ENCODE assay signal across 9 cellular contexts in the genomic region with DNA sequence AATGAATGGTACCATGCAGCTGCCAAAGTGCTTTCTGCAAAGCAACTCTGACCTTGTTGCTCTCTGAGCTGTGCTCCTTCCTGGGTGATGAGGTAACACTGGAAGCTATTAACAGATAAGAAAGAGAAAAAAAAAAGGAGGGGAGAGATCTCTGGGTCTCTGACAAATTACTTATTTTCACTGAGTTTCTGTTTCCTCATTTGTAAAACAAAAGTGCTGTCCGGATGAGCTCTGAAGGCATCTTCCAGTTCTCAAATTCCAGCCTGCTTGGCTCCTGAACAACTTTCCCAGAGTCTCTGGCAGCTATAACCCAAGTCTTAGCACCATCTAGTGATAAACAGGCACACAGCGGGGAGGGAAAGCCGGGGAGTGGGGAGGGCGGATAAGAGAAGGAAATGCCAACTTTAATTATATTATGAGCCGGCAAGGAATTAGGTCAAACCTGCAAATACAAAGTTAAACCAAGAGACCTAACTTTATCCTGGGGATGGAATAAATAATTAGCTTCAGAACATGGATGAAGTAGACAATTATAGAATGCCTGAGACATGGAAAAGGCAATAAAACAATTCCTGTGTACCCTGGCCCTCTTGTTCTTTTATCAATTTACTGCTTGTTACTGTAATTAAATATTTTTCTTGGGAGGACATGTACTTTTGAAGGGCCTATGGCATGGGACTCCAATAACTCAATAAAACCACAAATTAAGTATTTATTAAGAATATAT.
DNase-seq lines count a peak whose midpoint lies in the region; ATAC-seq, FAIRE-seq and TF ChIP-seq lines count a peak whose summit lies in the region.
"Had no signal": no experiment of that assay in that cellular context is flagged by ENCODE, and none has a peak within 500 bp of the region (broad histone marks: within the 10 kb centered on the region; RNA-seq: fewer than 3 reads in every experiment).

No MANE protein-coding gene starts in this region.

- TF ChIP-seq CTCF in mammary epithelial cell (conservative IDR thresholded peaks at IDR 0.05 in 1 of 2, IDR thresholded peaks at IDR 0.05 in 1 of 2; ENCODE audit: extremely low read depth in 1 of 2, insufficient read depth in 1 of 2, low read depth in 1 of 2, low read length in 2 of 2), result peak; percentile 59 to 86
- peak; percentile 74 for TF ChIP-seq CTCF in kidney (IDR thresholded peaks at IDR 0.05; ENCODE audit: borderline replicate concordance, extremely low read depth, insufficient read depth)
- peak in 1 of 3 experiments; percentile 48 for TF ChIP-seq CTCF in testis (IDR thresholded peaks at IDR 0.05)

- no peak overlapping the region for H2AFZ ChIP-seq in mammary epithelial cell (ENCODE audit: low read depth, low read length)

- H3K9me3 Mint-ChIP-seq in naive thymus-derived CD4-positive, alpha-beta T cell, result peaks cover 0 to 2% (median 0%) of the 10 kb centered on the region in 11 donors

- no peak overlapping the region for H3K27ac Mint-ChIP-seq in naive thymus-derived CD4-positive, alpha-beta T cell
- H3K27ac Mint-ChIP-seq: B cell had no signal

- FAIRE-seq in kidney (lab: Jason Lieb, UNC), result peak; percentile 38

- TF ChIP-seq POLR2A in testis (IDR thresholded peaks at IDR 0.05), result no peak

- dilution Hi-C loops in mammary epithelial cell (cut with HindIII; ENCODE audit: low sequenced_read_pairs), result no loop called here

- in situ Hi-C loops in mammary epithelial cell (cut with MboI; ENCODE audit: low sequenced_read_pairs in 2 of 2), result loop anchor here in 1 of 2 donors (10.0 kb wide), 1 partner anchor 109 kb away; no protein-coding TSS in a partner anchor

- 4% methylated on average over 5 of the region's 5 CpGs for WGBS in mammary epithelial cell (ENCODE audit: low coverage, missing lambda C conversion rate)
- 17 to 29% methylated on average over 5 of the region's 5 CpGs for WGBS in testis, 2 donors

- H3K9ac ChIP-seq in mammary epithelial cell (ENCODE audit: insufficient read depth, low read length) (no peak overlapping the region), kidney (ENCODE audit: low read length in 2 of 2) (no peak overlapping the region)

- intact Hi-C loops in mammary epithelial cell (cut with micrococcal nuclease) (loop anchor here (1.0 to 5.0 kb wide), 5 partner anchors 61 to 287 kb away; partner anchors contain the start of gene KIFC3), kidney (cut with DNase I) (no loop called here), testis (cut with DNase I; ENCODE audit: low total_unique reads) (loop anchor here (5.0 kb wide), 1 partner anchor 101 kb away; no protein-coding TSS in a partner anchor)
- intact Hi-C loops in naive thymus-derived CD4-positive, alpha-beta T cell (cut with micrococcal nuclease), result no loop called here

- no peaks in the 10 kb centered on the region for H3K36me3 Mint-ChIP-seq in naive thymus-derived CD4-positive, alpha-beta T cell

- H3K4me3 ChIP-seq in mammary epithelial cell (replicated peaks in 1 of 3; ENCODE audit: insufficient read depth in 1 of 3, low read depth in 2 of 3, low read length in 3 of 3) (no peak overlapping the region), kidney (ENCODE audit: low read length in 2 of 2) (no peak overlapping the region), testis (no peak overlapping the region)
- no peak overlapping the region for H3K4me3 ChIP-seq in naive thymus-derived CD4-positive, alpha-beta T cell (ENCODE audit: low read length)

- peaks cover 0 to 4% (median 0%) of the 10 kb centered on the region in 7 donors for H3K4me1 Mint-ChIP-seq in naive thymus-derived CD4-positive, alpha-beta T cell
- H3K4me1 Mint-ChIP-seq: B cell had no signal

- H3K4me2 ChIP-seq in mammary epithelial cell (ENCODE audit: insufficient read depth, low read depth, low read length), result no peak overlapping the region

- H3K36me3 ChIP-seq in mammary epithelial cell (ENCODE audit: insufficient read depth, low read length) (no peaks in the 10 kb centered on the region), kidney (ENCODE audit: control insufficient read depth in 1 of 2, insufficient read depth in 2 of 2, low read length in 2 of 2) (no peaks in the 10 kb centered on the region), testis (ENCODE audit: low read depth, missing control alignments) (no peaks in the 10 kb centered on the region)
- H3K36me3 ChIP-seq in naive thymus-derived CD4-positive, alpha-beta T cell (ENCODE audit: control insufficient read depth in 2 of 3, insufficient read depth in 3 of 3, low read length in 3 of 3), result no peaks in the 10 kb centered on the region

- no peak overlapping the region for H3K4me3 Mint-ChIP-seq in naive thymus-derived CD4-positive, alpha-beta T cell
- H3K4me3 Mint-ChIP-seq: B cell had no signal

- ATAC-seq in HG02970 (IDR thresholded peaks at IDR 0.05; ENCODE audit: low FRiP score, unreplicated experiment), result no peak
- ATAC-seq in naive thymus-derived CD4-positive, alpha-beta T cell, result no peak

- H4K20me1 ChIP-seq in mammary epithelial cell (ENCODE audit: insufficient read depth, low read length), result no peaks in the 10 kb centered on the region

- H3K79me2 ChIP-seq in mammary epithelial cell (ENCODE audit: insufficient read depth, low read length), result no peaks in the 10 kb centered on the region

- H3K9me3 ChIP-seq in mammary epithelial cell (replicated peaks; ENCODE audit: insufficient read depth, low read length), result no peaks in the 10 kb centered on the region
- H3K9me3 ChIP-seq in kidney (ENCODE audit: control insufficient read depth in 1 of 2, low read length in 2 of 2), result no peaks in the 10 kb centered on the region
- H3K9me3 ChIP-seq in testis, result no peaks in the 10 kb centered on the region
- no peaks in the 10 kb centered on the region for H3K9me3 ChIP-seq in naive thymus-derived CD4-positive, alpha-beta T cell (ENCODE audit: control insufficient read depth in 2 of 3, low read length in 3 of 3)

- H3K4me1 ChIP-seq in mammary epithelial cell (ENCODE audit: insufficient read depth, low read length) (peaks cover 13% of the 10 kb centered on the region), kidney (ENCODE audit: control insufficient read depth in 1 of 2, insufficient read depth in 1 of 2, low read depth in 1 of 2, low read length in 2 of 2) (peaks cover 0 to 2% of the 10 kb centered on the region in 2 donors), testis (peaks cover 3% of the 10 kb centered on the region)
- H3K4me1 ChIP-seq in naive thymus-derived CD4-positive, alpha-beta T cell (ENCODE audit: control insufficient read depth in 2 of 2, insufficient read depth in 2 of 2, low read length in 2 of 2), result no peaks in the 10 kb centered on the region

- POLR2A ChIA-PET in naive thymus-derived CD4-positive, alpha-beta T cell (lab: Charles Lee), result no interaction called here

- DNase-seq in NCI-H1105 treated with DMSO at 0.1 percent for 48 hours (lab: John Stamatoyannopoulos, UW), result peak; percentile 7
- DNase-seq in NCI-H1105 (lab: John Stamatoyannopoulos, UW), result no peak
- peak; percentile 82 for DNase-seq in NCI-H460 (ENCODE audit: extremely low read depth, low read depth)
- DNase-seq in mammary epithelial cell, result peak; percentile 45
- DNase-seq in kidney, result peak; percentile 76
- DNase-seq in testis, result peak; percentile 85
- no peak for DNase-seq in naive thymus-derived CD4-positive, alpha-beta T cell

- CTCF ChIA-PET in mammary epithelial cell (lab: Charles Lee; ENCODE audit: low non-redundant PET), result interaction anchor here (0.6 to 0.7 kb wide), 4 partner anchors 46 to 107 kb away, joined by 3 to 5 read pairs (median 4); no protein-coding TSS in a partner anchor
- CTCF ChIA-PET in naive thymus-derived CD4-positive, alpha-beta T cell (lab: Charles Lee), result interaction anchor here (0.7 to 1.1 kb wide), 2 partner anchors 287 to 386 kb away, joined by 4 to 5 read pairs; a partner anchor contains a TSS

- H3K27me3 ChIP-seq in mammary epithelial cell (ENCODE audit: insufficient read depth, low read length) (no peaks in the 10 kb centered on the region), testis (no peaks in the 10 kb centered on the region)
- no peaks in the 10 kb centered on the region for H3K27me3 ChIP-seq in naive thymus-derived CD4-positive, alpha-beta T cell (ENCODE audit: control insufficient read depth in 2 of 2, insufficient read depth in 2 of 2, low read length in 2 of 2)

- H3K27me3 Mint-ChIP-seq in naive thymus-derived CD4-positive, alpha-beta T cell, result peaks cover 10 to 25% (median 18%) of the 10 kb centered on the region in 5 donors

- BruUV-seq in mammary epithelial cell (replicated peaks; lab: Mats Ljungman, UMichigan), result no TSS peak

- no peak overlapping the region for H3K27ac ChIP-seq in mammary epithelial cell (ENCODE audit: insufficient read depth, low read depth, low read length)
- peak overlapping the region in 1 of 2 donors; percentile 36 for H3K27ac ChIP-seq in kidney (ENCODE audit: low read depth in 2 of 2, low read length in 2 of 2)
- H3K27ac ChIP-seq in testis, result no peak overlapping the region
- no peak overlapping the region for H3K27ac ChIP-seq in naive thymus-derived CD4-positive, alpha-beta T cell (ENCODE audit: low read depth, low read length)

Comparison
In these comparisons a context has a peak if more than half of its experiments do, and no peak if none do; other contexts are left out.
1. DNase-seq: peak in NCI-H1105 treated with DMSO at 0.1 percent for 48 hours (single experiment), NCI-H460 (single experiment), mammary epithelial cell (single experiment), kidney (single experiment) and testis (single experiment); none in NCI-H1105 (single experiment) and naive thymus-derived CD4-positive, alpha-beta T cell (0 of 9).
2. intact Hi-C loops: an anchor here in mammary epithelial cell (1.0 to 5.0 kb wide) and testis (5.0 kb wide); none called in kidney and naive thymus-derived CD4-positive, alpha-beta T cell.